ENCODE assay signal across 14 cellular contexts in genomic region chr5:171600736-171601265, GRCh38.
DNase-seq lines count a peak whose midpoint lies in the region; ATAC-seq lines count a peak whose summit lies in the region.
"Had no signal": no experiment of that assay in that cellular context is flagged by ENCODE, and none has a peak within 500 bp of the region (broad histone marks: within the 10 kb centered on the region; RNA-seq: fewer than 3 reads in every experiment).

No MANE protein-coding gene starts in this region.

- peaks cover 9% of the 10 kb centered on the region for H3K27me3 Mint-ChIP-seq in activated naive CD8-positive, alpha-beta T cell
- peaks cover 9 to 29% (median 24%) of the 10 kb centered on the region in 5 donors for H3K27me3 Mint-ChIP-seq in naive thymus-derived CD4-positive, alpha-beta T cell

- peak overlapping the region; percentile 17 for H3K27ac Mint-ChIP-seq in activated naive CD8-positive, alpha-beta T cell
- no peak overlapping the region for H3K27ac Mint-ChIP-seq in naive thymus-derived CD4-positive, alpha-beta T cell
- H3K27ac Mint-ChIP-seq: activated naive CD8-positive, alpha-beta T cell treated with anti-CD3 and anti-CD28 coated beads, Interleukin-2, amount 10 ng/mL, durations not matched to agents 7 days and 5 days; nephron progenitor cell had no signal

- H3K4me1 Mint-ChIP-seq in activated naive CD8-positive, alpha-beta T cell (ENCODE audit: low read depth) = peaks cover 14% of the 10 kb centered on the region
- peaks cover 0 to 10% (median 0%) of the 10 kb centered on the region in 7 donors for H3K4me1 Mint-ChIP-seq in naive thymus-derived CD4-positive, alpha-beta T cell

- no peaks in the 10 kb centered on the region for H3K36me3 Mint-ChIP-seq in activated naive CD8-positive, alpha-beta T cell
- H3K36me3 Mint-ChIP-seq in naive thymus-derived CD4-positive, alpha-beta T cell = peaks cover 0 to 4% (median 0%) of the 10 kb centered on the region in 5 donors

- no peaks in the 10 kb centered on the region for H3K9me3 Mint-ChIP-seq in activated naive CD8-positive, alpha-beta T cell (ENCODE audit: low read depth)
- peaks cover 0 to 12% (median 3%) of the 10 kb centered on the region in 11 donors for H3K9me3 Mint-ChIP-seq in naive thymus-derived CD4-positive, alpha-beta T cell
- H3K9me3 Mint-ChIP-seq: activated naive CD8-positive, alpha-beta T cell treated with anti-CD3 and anti-CD28 coated beads, Interleukin-2, amount 10 ng/mL, durations not matched to agents 7 days and 5 days had no signal

- H3K4me1 ChIP-seq in BLaER1 = peaks cover 14% of the 10 kb centered on the region
- H3K4me1 ChIP-seq in naive thymus-derived CD4-positive, alpha-beta T cell (ENCODE audit: control insufficient read depth in 2 of 2, insufficient read depth in 2 of 2, low read length in 2 of 2) = no peaks in the 10 kb centered on the region
- H3K4me1 ChIP-seq: colonic mucosa had no signal

- POLR2A ChIA-PET in naive thymus-derived CD4-positive, alpha-beta T cell (lab: Charles Lee) = no interaction called here

- H3K4me2 ChIP-seq in BLaER1 = peak overlapping the region; percentile 66

- no peak overlapping the region for H3K9ac ChIP-seq in BLaER1

- H3K36me3 ChIP-seq in BLaER1 = no peaks in the 10 kb centered on the region
- no peaks in the 10 kb centered on the region for H3K36me3 ChIP-seq in naive thymus-derived CD4-positive, alpha-beta T cell (ENCODE audit: control insufficient read depth in 2 of 3, insufficient read depth in 3 of 3, low read length in 3 of 3)
- H3K36me3 ChIP-seq: colonic mucosa had no signal

- peak; percentile 12 for ATAC-seq in HG02884 (IDR thresholded peaks at IDR 0.05; ENCODE audit: unreplicated experiment)
- ATAC-seq in naive thymus-derived CD4-positive, alpha-beta T cell = peak; percentile 57
- ATAC-seq: SK-N-SH treated with all-trans-retinoic acid at 6 μM for 48 hours had no signal

- no peak for DNase-seq in naive thymus-derived CD4-positive, alpha-beta T cell
- DNase-seq in DMS153 (lab: John Stamatoyannopoulos, UW) (no peak), DMS 273 treated with DMSO at 0.1 percent for 48 hours (lab: John Stamatoyannopoulos, UW) (no peak), HK-2 (ENCODE audit: unreplicated experiment) (no peak), NCI-H2107 treated with DMSO at 0.1 percent for 48 hours (lab: John Stamatoyannopoulos, UW; ENCODE audit: unreplicated experiment) (no peak)
- DNase-seq: activated naive CD8-positive, alpha-beta T cell treated with anti-CD3 and anti-CD28 coated beads, Interleukin-2, amount 10 ng/mL, durations not matched to agents 7 days and 5 days; colonic mucosa; foreskin melanocyte; NCI-H1105; nephron progenitor cell had no signal

- intact Hi-C loops in naive thymus-derived CD4-positive, alpha-beta T cell (cut with micrococcal nuclease) = loop anchor here in 1 of 2 donors (10.0 kb wide), 1 partner anchor 304 kb away; no protein-coding TSS in a partner anchor

- no peaks in the 10 kb centered on the region for H4K20me1 ChIP-seq in BLaER1

- CTCF ChIA-PET in naive thymus-derived CD4-positive, alpha-beta T cell (lab: Charles Lee) = no interaction called here

- H3K4me3 Mint-ChIP-seq in activated naive CD8-positive, alpha-beta T cell = no peak overlapping the region
- no peak overlapping the region for H3K4me3 Mint-ChIP-seq in naive thymus-derived CD4-positive, alpha-beta T cell
- H3K4me3 Mint-ChIP-seq: activated naive CD8-positive, alpha-beta T cell treated with anti-CD3 and anti-CD28 coated beads, Interleukin-2, amount 10 ng/mL, durations not matched to agents 7 days and 5 days; nephron progenitor cell had no signal

- no peaks in the 10 kb centered on the region for H3K27me3 ChIP-seq in BLaER1
- H3K27me3 ChIP-seq in naive thymus-derived CD4-positive, alpha-beta T cell (ENCODE audit: control insufficient read depth in 2 of 2, insufficient read depth in 2 of 2, low read length in 2 of 2) = no peaks in the 10 kb centered on the region
- H3K27me3 ChIP-seq: colonic mucosa had no signal

- H3K9me3 ChIP-seq in BLaER1 = no peaks in the 10 kb centered on the region
- H3K9me3 ChIP-seq in naive thymus-derived CD4-positive, alpha-beta T cell (ENCODE audit: control insufficient read depth in 2 of 3, low read length in 3 of 3) = peaks cover 0 to 5% (median 0%) of the 10 kb centered on the region in 3 experiments
- H3K9me3 ChIP-seq: colonic mucosa had no signal

- H3K27ac ChIP-seq in BLaER1 = no peak overlapping the region
- H3K27ac ChIP-seq in naive thymus-derived CD4-positive, alpha-beta T cell (ENCODE audit: low read depth, low read length) = no peak overlapping the region
- H3K27ac ChIP-seq: colonic mucosa had no signal

- H3K4me3 ChIP-seq in BLaER1 = no peak overlapping the region
- H3K4me3 ChIP-seq in naive thymus-derived CD4-positive, alpha-beta T cell (ENCODE audit: low read length) = no peak overlapping the region
- H3K4me3 ChIP-seq: colonic mucosa had no signal
